ENCODE assay signal across 8 cellular contexts in genomic region chr2:86439879-86440630, GRCh38. TPM values are rescaled to one million over a fixed set of nuclear protein-coding genes. Genes with fewer than 3 reads are reported as not detected.
DNase-seq lines count a peak whose midpoint lies in the region; TF ChIP-seq lines count a peak whose summit lies in the region.

No MANE protein-coding gene starts in this region.

- intact Hi-C loops in sigmoid colon (cut with DNase I) = loop anchor here (5.0 kb wide), 4 partner anchors 122 to 243 kb away; partner anchors contain the start of genes CHMP3, IMMT, MRPL35 and RNF103

- in situ Hi-C loops in GM23248 (cut with MboI) = no loop called here

- TF ChIP-seq CTCF in sigmoid colon (IDR thresholded peaks at IDR 0.05) = no peak

- DNase-seq in GM23248 (no peak), SJSA1 (ENCODE audit: low read depth in 1 of 2, low spot score in 2 of 2) (peak in 1 of 2 experiments; percentile 16), epithelial cell of prostate (ENCODE audit: low read depth, low spot score) (no peak), sigmoid colon (no peak), pons (ENCODE audit: low spot score) (no peak), dedifferentiated amniotic fluid mesenchymal stem cell (ENCODE audit: extremely low spot score) (no peak), DMS53 treated with DMSO at 0.1 percent for 48 hours (lab: John Stamatoyannopoulos, UW; ENCODE audit: unreplicated experiment) (no peak)
- no peak for DNase-seq in effector CD8-positive, alpha-beta T cell (lab: John Stamatoyannopoulos, UW)

- H3K36me3 ChIP-seq in GM23248 (ENCODE audit: low read depth) = no peaks in the 10 kb centered on the region
- H3K36me3 ChIP-seq in SJSA1 = peaks cover 15% of the 10 kb centered on the region
- no peaks in the 10 kb centered on the region for H3K36me3 ChIP-seq in sigmoid colon

- no peaks in the 10 kb centered on the region for H3K9me2 ChIP-seq in GM23248 (ENCODE audit: insufficient read depth)

- WGBS in GM23248 (ENCODE audit: low coverage in 1 of 2, low lambda C conversion rate in 2 of 2, missing lambda C conversion rate in 2 of 2), 2 experiments = 86 to 92% methylated on average over 3 of the region's 3 CpGs
- WGBS in sigmoid colon, 2 donors = 92 to 95% methylated on average over 3 of the region's 3 CpGs

- peaks cover 26% of the 10 kb centered on the region for H3F3A ChIP-seq in GM23248 (ENCODE audit: insufficient read depth)

- H4K20me1 ChIP-seq in GM23248 (ENCODE audit: insufficient read depth) = peaks cover 19% of the 10 kb centered on the region; the same call in 1 of the 2 replicates

- peaks cover 32% of the 10 kb centered on the region for H3K79me2 ChIP-seq in GM23248 (ENCODE audit: insufficient read depth)

- H3K4me1 ChIP-seq in GM23248 (ENCODE audit: insufficient read depth) (peaks cover 22% of the 10 kb centered on the region), SJSA1 (replicated peaks) (peaks cover 7% of the 10 kb centered on the region), sigmoid colon (peaks cover 2 to 24% (median 23%) of the 10 kb centered on the region in 4 donors)

- peak overlapping the region; percentile 100 for H3K27ac ChIP-seq in GM23248
- peak overlapping the region; percentile 94 for H3K27ac ChIP-seq in SJSA1
- peak overlapping the region; percentile 98 for H3K27ac ChIP-seq in epithelial cell of prostate
- H3K27ac ChIP-seq in sigmoid colon = peak overlapping the region; percentile 95 to 98 (median 97)

- no peak overlapping the region for H3K9ac ChIP-seq in GM23248

- H3K4me3 ChIP-seq in GM23248 = peak overlapping the region; percentile 78
- peak overlapping the region; percentile 65; the same call in 1 of the 2 replicates for H3K4me3 ChIP-seq in SJSA1
- peak overlapping the region in 3 of 4 donors; percentile 62 to 84 (median 75) for H3K4me3 ChIP-seq in sigmoid colon

- TF ChIP-seq EP300 in sigmoid colon (IDR thresholded peaks at IDR 0.05) = no peak

- peak overlapping the region; percentile 96 for H2AFZ ChIP-seq in GM23248

- no peak overlapping the region for H3K4me2 ChIP-seq in GM23248 (ENCODE audit: unreplicated experiment)

- H3K27me3 ChIP-seq in GM23248 (replicated peaks; ENCODE audit: insufficient read depth) = no peaks in the 10 kb centered on the region
- no peaks in the 10 kb centered on the region for H3K27me3 ChIP-seq in SJSA1 (replicated peaks)
- H3K27me3 ChIP-seq in sigmoid colon = no peaks in the 10 kb centered on the region

- H3K9me3 ChIP-seq in GM23248 (ENCODE audit: low read depth) (peaks cover 6% of the 10 kb centered on the region), SJSA1 (replicated peaks) (no peaks in the 10 kb centered on the region), sigmoid colon (peaks cover 0 to 19% (median 4%) of the 10 kb centered on the region in 4 donors)

- TF ChIP-seq POLR2A in sigmoid colon (IDR thresholded peaks at IDR 0.05) = no peak

RNA-seq across cellular contexts. Expression of gene KDM3A, which starts 1.1 kb away (rescaled TPM):
- total RNA-seq in GM23248 (2014; rRNA removed; shearing (Covaris generic)) = 23.6 and 24.4 TPM in 2 replicates
- polyA plus RNA-seq in GM23248 (2016; fragmentation: Nextera tagmentation; extraction: Ambion mirVana) (13.1 and 14.6 TPM in 2 replicates), sigmoid colon (10 to 100 TPM; 11.3 to 33.6 (median 19.1) TPM)
- 14.7 and 22.7 TPM in 2 replicates for total RNA-seq in SJSA1 (2014; rRNA removed; shearing (Covaris generic))
- 10 to 100 TPM; 31.6 to 61.2 (median 49.8) TPM for total RNA-seq in sigmoid colon
